In genomic region chr19:1001538-1002166, GRCh38 we compare ENCODE assay signal across 2 cellular contexts.
TF ChIP-seq lines count a peak whose summit lies in the region.

No MANE protein-coding gene starts in this region.

TF ChIP-seq in HEK293, 187 proteins besides CTCF, POLR2A, EP300 and RAD21 (continued from another document and continues in another):
- no peak for TF ChIP-seq REST (tag by site-specific recombination; IDR thresholded peaks at IDR 0.05)
- TF ChIP-seq ZNF830 (tag by site-specific recombination; IDR thresholded peaks at IDR 0.05; ENCODE audit: low read depth): no peak
- no peak for TF ChIP-seq ZNF621 (tag by site-specific recombination; IDR thresholded peaks at IDR 0.05)
- TF ChIP-seq ZNF214 (tag by site-specific recombination; IDR thresholded peaks at IDR 0.05; ENCODE audit: borderline replicate concordance): no peak
- TF ChIP-seq ZNF707 (tag by site-specific recombination; IDR thresholded peaks at IDR 0.05): no peak
- TF ChIP-seq ZNF626 (tag by site-specific recombination; IDR thresholded peaks at IDR 0.05): no peak
- TF ChIP-seq ZNF423 (tag by site-specific recombination; IDR thresholded peaks at IDR 0.05): peak; percentile 63; the same call in 1 of the 2 replicates
- peak; percentile 37; the same call in 1 of the 2 replicates for TF ChIP-seq KLF7 (tag by site-specific recombination; IDR thresholded peaks at IDR 0.05; ENCODE audit: borderline replicate concordance)
- TF ChIP-seq ZNF600 (tag by site-specific recombination; IDR thresholded peaks at IDR 0.05): no peak
- TF ChIP-seq ZNF560 (tag by site-specific recombination; IDR thresholded peaks at IDR 0.05; ENCODE audit: borderline replicate concordance): no peak
- TF ChIP-seq, protein P1, sequence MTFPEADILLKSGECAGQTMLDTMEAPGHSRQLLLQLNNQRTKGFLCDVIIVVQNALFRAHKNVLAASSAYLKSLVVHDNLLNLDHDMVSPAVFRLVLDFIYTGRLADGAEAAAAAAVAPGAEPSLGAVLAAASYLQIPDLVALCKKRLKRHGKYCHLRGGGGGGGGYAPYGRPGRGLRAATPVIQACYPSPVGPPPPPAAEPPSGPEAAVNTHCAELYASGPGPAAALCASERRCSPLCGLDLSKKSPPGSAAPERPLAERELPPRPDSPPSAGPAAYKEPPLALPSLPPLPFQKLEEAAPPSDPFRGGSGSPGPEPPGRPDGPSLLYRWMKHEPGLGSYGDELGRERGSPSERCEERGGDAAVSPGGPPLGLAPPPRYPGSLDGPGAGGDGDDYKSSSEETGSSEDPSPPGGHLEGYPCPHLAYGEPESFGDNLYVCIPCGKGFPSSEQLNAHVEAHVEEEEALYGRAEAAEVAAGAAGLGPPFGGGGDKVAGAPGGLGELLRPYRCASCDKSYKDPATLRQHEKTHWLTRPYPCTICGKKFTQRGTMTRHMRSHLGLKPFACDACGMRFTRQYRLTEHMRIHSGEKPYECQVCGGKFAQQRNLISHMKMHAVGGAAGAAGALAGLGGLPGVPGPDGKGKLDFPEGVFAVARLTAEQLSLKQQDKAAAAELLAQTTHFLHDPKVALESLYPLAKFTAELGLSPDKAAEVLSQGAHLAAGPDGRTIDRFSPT (tag by site-specific recombination; IDR thresholded peaks at IDR 0.05): no peak
- TF ChIP-seq ZNF645 (tag by site-specific recombination; IDR thresholded peaks at IDR 0.05): no peak
- no peak for TF ChIP-seq PRDM1 (tag by site-specific recombination; IDR thresholded peaks at IDR 0.05)
- TF ChIP-seq, protein P2, sequence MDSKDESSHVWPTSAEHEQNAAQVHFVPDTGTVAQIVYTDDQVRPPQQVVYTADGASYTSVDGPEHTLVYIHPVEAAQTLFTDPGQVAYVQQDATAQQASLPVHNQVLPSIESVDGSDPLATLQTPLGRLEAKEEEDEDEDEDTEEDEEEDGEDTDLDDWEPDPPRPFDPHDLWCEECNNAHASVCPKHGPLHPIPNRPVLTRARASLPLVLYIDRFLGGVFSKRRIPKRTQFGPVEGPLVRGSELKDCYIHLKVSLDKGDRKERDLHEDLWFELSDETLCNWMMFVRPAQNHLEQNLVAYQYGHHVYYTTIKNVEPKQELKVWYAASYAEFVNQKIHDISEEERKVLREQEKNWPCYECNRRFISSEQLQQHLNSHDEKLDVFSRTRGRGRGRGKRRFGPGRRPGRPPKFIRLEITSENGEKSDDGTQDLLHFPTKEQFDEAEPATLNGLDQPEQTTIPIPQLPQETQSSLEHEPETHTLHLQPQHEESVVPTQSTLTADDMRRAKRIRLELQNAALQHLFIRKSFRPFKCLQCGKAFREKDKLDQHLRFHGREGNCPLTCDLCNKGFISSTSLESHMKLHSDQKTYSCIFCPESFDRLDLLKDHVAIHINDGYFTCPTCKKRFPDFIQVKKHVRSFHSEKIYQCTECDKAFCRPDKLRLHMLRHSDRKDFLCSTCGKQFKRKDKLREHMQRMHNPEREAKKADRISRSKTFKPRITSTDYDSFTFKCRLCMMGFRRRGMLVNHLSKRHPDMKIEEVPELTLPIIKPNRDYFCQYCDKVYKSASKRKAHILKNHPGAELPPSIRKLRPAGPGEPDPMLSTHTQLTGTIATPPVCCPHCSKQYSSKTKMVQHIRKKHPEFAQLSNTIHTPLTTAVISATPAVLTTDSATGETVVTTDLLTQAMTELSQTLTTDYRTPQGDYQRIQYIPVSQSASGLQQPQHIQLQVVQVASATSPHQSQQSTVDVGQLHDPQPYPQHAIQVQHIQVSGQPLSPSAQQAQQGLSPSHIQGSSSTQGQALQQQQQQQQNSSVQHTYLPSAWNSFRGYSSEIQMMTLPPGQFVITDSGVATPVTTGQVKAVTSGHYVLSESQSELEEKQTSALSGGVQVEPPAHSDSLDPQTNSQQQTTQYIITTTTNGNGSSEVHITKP (tag by site-specific recombination; IDR thresholded peaks at IDR 0.05): peak; percentile 75

TF ChIP-seq in K562, 482 proteins besides CTCF, POLR2A, EP300 and RAD21 (continued from another document):
- TF ChIP-seq, protein P3, sequence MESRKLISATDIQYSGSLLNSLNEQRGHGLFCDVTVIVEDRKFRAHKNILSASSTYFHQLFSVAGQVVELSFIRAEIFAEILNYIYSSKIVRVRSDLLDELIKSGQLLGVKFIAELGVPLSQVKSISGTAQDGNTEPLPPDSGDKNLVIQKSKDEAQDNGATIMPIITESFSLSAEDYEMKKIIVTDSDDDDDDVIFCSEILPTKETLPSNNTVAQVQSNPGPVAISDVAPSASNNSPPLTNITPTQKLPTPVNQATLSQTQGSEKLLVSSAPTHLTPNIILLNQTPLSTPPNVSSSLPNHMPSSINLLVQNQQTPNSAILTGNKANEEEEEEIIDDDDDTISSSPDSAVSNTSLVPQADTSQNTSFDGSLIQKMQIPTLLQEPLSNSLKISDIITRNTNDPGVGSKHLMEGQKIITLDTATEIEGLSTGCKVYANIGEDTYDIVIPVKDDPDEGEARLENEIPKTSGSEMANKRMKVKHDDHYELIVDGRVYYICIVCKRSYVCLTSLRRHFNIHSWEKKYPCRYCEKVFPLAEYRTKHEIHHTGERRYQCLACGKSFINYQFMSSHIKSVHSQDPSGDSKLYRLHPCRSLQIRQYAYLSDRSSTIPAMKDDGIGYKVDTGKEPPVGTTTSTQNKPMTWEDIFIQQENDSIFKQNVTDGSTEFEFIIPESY (CRISPR knock-in tag; IDR thresholded peaks at IDR 0.05): peak; percentile 69
- no peak for TF ChIP-seq ZNF184 (CRISPR knock-in tag; IDR thresholded peaks at IDR 0.05)
- TF ChIP-seq, protein P4, sequence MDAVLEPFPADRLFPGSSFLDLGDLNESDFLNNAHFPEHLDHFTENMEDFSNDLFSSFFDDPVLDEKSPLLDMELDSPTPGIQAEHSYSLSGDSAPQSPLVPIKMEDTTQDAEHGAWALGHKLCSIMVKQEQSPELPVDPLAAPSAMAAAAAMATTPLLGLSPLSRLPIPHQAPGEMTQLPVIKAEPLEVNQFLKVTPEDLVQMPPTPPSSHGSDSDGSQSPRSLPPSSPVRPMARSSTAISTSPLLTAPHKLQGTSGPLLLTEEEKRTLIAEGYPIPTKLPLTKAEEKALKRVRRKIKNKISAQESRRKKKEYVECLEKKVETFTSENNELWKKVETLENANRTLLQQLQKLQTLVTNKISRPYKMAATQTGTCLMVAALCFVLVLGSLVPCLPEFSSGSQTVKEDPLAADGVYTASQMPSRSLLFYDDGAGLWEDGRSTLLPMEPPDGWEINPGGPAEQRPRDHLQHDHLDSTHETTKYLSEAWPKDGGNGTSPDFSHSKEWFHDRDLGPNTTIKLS (IDR thresholded peaks at IDR 0.05; ENCODE audit: borderline replicate concordance, low read depth): no peak
- TF ChIP-seq SP1 (CRISPR knock-in tag; IDR thresholded peaks at IDR 0.05): peak; percentile 67; the same call in 1 of the 2 replicates
- TF ChIP-seq ESRRA (IDR thresholded peaks at IDR 0.05; ENCODE audit: borderline replicate concordance, low read depth): 0 out of 2 replicates have a peak, but pooled peaks have one; percentile 24
- peak; percentile 33; the same call in 1 of the 2 replicates for TF ChIP-seq CBX1 (IDR thresholded peaks at IDR 0.05; ENCODE audit: low read depth)
TF ChIP-seq in K562: peak in this region for 42.
